Comparison of ENCODE assay signal across 9 cellular contexts in the genomic region with DNA sequence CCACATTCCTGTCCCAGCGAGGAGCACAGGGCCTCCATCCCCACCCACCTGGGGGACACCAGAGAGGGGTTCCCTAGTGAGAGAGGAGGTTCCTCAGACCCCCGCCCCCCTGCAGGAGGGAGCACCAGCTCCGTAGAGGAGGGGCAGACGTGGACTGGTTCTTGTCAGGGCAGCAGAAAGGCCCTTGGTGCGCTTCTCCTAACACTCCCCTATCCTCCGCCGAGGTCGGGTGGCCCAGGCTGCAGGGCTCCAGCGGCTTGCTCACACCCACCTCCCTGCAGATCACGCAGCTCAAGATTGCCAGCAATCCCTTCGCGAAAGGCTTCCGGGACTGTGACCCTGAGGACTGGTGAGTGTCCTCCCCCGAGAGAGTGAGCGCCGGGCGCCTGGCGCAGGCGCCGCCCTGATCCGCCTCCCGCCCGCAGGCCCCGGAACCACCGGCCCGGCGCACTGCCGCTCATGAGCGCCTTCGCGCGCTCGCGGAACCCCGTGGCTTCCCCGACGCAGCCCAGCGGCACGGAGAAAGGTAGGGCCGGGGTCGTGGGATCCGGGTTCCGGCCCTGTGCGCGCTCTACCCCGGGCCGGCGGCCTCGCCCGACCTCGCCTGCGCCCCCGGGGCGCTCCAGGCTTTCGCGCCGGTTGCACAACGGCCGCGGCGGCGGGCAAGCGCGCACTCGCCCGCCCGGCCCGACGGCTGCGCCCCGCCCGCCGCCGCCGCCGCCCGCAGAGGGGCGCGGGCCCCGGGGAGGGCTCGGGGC. TPM values are rescaled to one million over a fixed set of nuclear protein-coding genes. Genes with fewer than 3 reads are reported as not detected.
A peak's percentile ranks its signal among the peaks of the same experiment; 100 is the strongest.
DNase-seq lines count a peak whose midpoint lies in the region; ATAC-seq and TF ChIP-seq lines count a peak whose summit lies in the region.
"Had no signal": no experiment of that assay in that cellular context is flagged by ENCODE, and none has a peak within 500 bp of the region (broad histone marks: within the 10 kb centered on the region; RNA-seq: fewer than 3 reads in every experiment).

No MANE protein-coding gene starts in this region.

- intact Hi-C loops in adrenal gland (cut with DNase I) = no loop called here

- peak overlapping the region; percentile 29 for H4K8ac ChIP-seq in mesenchymal stem cell (ENCODE audit: low read length)

- no peak overlapping the region for H3K23ac ChIP-seq in mesenchymal stem cell (ENCODE audit: low read length in 2 of 2)

- CTCF ChIA-PET in BJ (lab: Yijun Ruan, JAX) = interaction anchor here (0.8 to 1.0 kb wide), 2 partner anchors 9 to 35 kb away, joined by 3 read pairs; no protein-coding TSS in a partner anchor

- ATAC-seq in HG03045 (IDR thresholded peaks at IDR 0.05; ENCODE audit: unreplicated experiment) = no peak
- no peak for ATAC-seq in HG03460 (IDR thresholded peaks at IDR 0.05; ENCODE audit: unreplicated experiment)

- peak overlapping the region in 1 of 2 experiments; percentile 31 for H3K4ac ChIP-seq in mesenchymal stem cell (ENCODE audit: low read depth in 1 of 2, low read length in 2 of 2)

- no peak overlapping the region for H2BK12ac ChIP-seq in mesenchymal stem cell (ENCODE audit: low read length in 2 of 2)

- WGBS in adrenal gland, 4 donors = 3 to 12% (median 5%) methylated on average over 11 to 81 of the region's 81 CpGs; no CpG with 5 or more reads in 1 of the 4 donors
- under 1% methylated on average over 50 of the region's 81 CpGs for WGBS in mesenchymal stem cell

- H2BK120ac ChIP-seq in mesenchymal stem cell (ENCODE audit: low read depth, low read length) = peak overlapping the region; percentile 27

- no peak overlapping the region for H3K14ac ChIP-seq in mesenchymal stem cell (ENCODE audit: low read length in 2 of 2)

- no peak for DNase-seq in BJ (ENCODE audit: low read depth)
- peak in 5 of 7 donors; percentile 39 to 65 (median 50) for DNase-seq in adrenal gland
- DNase-seq in mesenchymal stem cell = peak; percentile 38
- DNase-seq in substantia nigra (lab: John Stamatoyannopoulos, UW) = no peak
- no peak for DNase-seq in SHP77 (lab: John Stamatoyannopoulos, UW)
- DNase-seq: GF-D8 had no signal

- no peak overlapping the region for H4K91ac ChIP-seq in mesenchymal stem cell (ENCODE audit: low read length)

- no peak overlapping the region for H3K18ac ChIP-seq in mesenchymal stem cell (ENCODE audit: low read depth in 1 of 2, low read length in 2 of 2)

- peaks cover 13% of the 10 kb centered on the region for H3K27me3 ChIP-seq in BJ (ENCODE audit: control insufficient read depth, insufficient read depth, low read length)
- H3K27me3 ChIP-seq in HUES48 (ENCODE audit: control insufficient read depth, insufficient read depth, low read length) = peaks cover 99% of the 10 kb centered on the region
- H3K27me3 ChIP-seq in adrenal gland = peaks cover 85% of the 10 kb centered on the region
- peaks cover 80 to 82% of the 10 kb centered on the region in 2 experiments for H3K27me3 ChIP-seq in mesenchymal stem cell (ENCODE audit: control insufficient read depth in 1 of 2, insufficient read depth in 1 of 2, low read length in 2 of 2)

- H3K27ac ChIP-seq in HUES48 (ENCODE audit: low read depth, low read length) (no peak overlapping the region), adrenal gland (no peak overlapping the region), mesenchymal stem cell (ENCODE audit: low read length, poor library complexity, severe bottlenecking) (no peak overlapping the region), substantia nigra (ENCODE audit: low read depth, low read length, poor library complexity, severe bottlenecking) (no peak overlapping the region)

- no peak overlapping the region for H2AFZ ChIP-seq in mesenchymal stem cell (ENCODE audit: low read depth, low read length)

- no peak overlapping the region for H2BK15ac ChIP-seq in mesenchymal stem cell (ENCODE audit: low read depth, poor library complexity, severe bottlenecking)

- no peak for TF ChIP-seq CTCF in BJ (IDR thresholded peaks at IDR 0.05; ENCODE audit: insufficient read depth, low read depth, low read length)
- TF ChIP-seq CTCF in adrenal gland (IDR thresholded peaks at IDR 0.05) = no peak

- H2AK5ac ChIP-seq in mesenchymal stem cell (ENCODE audit: low read length, severe bottlenecking) = no peak overlapping the region

- no peak for TF ChIP-seq POLR2A in adrenal gland (IDR thresholded peaks at IDR 0.05)

- H3K4me3 ChIP-seq in BJ (ENCODE audit: low read depth, low read length) (peak overlapping the region; percentile 11; the same call in 1 of the 2 replicates), HUES48 (ENCODE audit: low read depth, low read length) (peak overlapping the region; percentile 23; the same call in 1 of the 2 replicates), adrenal gland (peak overlapping the region in 1 of 4 donors; percentile 54), mesenchymal stem cell (ENCODE audit: insufficient read depth in 1 of 2, low read depth in 1 of 2, low read length in 2 of 2) (no peak overlapping the region)

- H3K9ac ChIP-seq in HUES48 (ENCODE audit: low read depth, low read length) (no peak overlapping the region), mesenchymal stem cell (ENCODE audit: low read length) (no peak overlapping the region)

- POLR2A ChIA-PET in BJ (lab: Charles Lee) = no interaction called here

- peaks cover 29% of the 10 kb centered on the region for H3K4me1 ChIP-seq in HUES48 (ENCODE audit: control insufficient read depth, insufficient read depth, low read length)
- peaks cover 6 to 11% of the 10 kb centered on the region in 2 donors for H3K4me1 ChIP-seq in adrenal gland (replicated peaks in 1 of 2)
- peaks cover 22% of the 10 kb centered on the region for H3K4me1 ChIP-seq in mesenchymal stem cell (ENCODE audit: control insufficient read depth, insufficient read depth, low read depth, low read length)

- no peak overlapping the region for H2BK5ac ChIP-seq in mesenchymal stem cell (ENCODE audit: low read depth, low read length, poor library complexity, severe bottlenecking)

- H3K79me1 ChIP-seq in mesenchymal stem cell (replicated peaks; ENCODE audit: low read length, poor library complexity, severe bottlenecking) = no peaks in the 10 kb centered on the region

- no peaks in the 10 kb centered on the region for H3K9me3 ChIP-seq in HUES48 (ENCODE audit: control insufficient read depth, insufficient read depth, low read length)
- H3K9me3 ChIP-seq in adrenal gland (replicated peaks in 1 of 3) = no peaks in the 10 kb centered on the region
- no peaks in the 10 kb centered on the region for H3K9me3 ChIP-seq in mesenchymal stem cell (ENCODE audit: control insufficient read depth, low read length)

- no peak overlapping the region for H3K4me2 ChIP-seq in mesenchymal stem cell (ENCODE audit: low read length, poor library complexity, severe bottlenecking)

- no peaks in the 10 kb centered on the region for H3K36me3 ChIP-seq in BJ (ENCODE audit: control insufficient read depth, insufficient read depth, low read length)
- H3K36me3 ChIP-seq in HUES48 (ENCODE audit: control insufficient read depth, insufficient read depth, low read length) = no peaks in the 10 kb centered on the region
- H3K36me3 ChIP-seq in adrenal gland (replicated peaks in 1 of 2) = no peaks in the 10 kb centered on the region
- H3K36me3 ChIP-seq in mesenchymal stem cell (ENCODE audit: control insufficient read depth in 1 of 2, insufficient read depth in 2 of 2, low read depth in 1 of 2, low read length in 2 of 2) = no peaks in the 10 kb centered on the region

RNA-seq across cellular contexts. Expression of gene TBX1, which starts 5.1 kb away (rescaled TPM):
- polyA plus RNA-seq in BJ (2011; rRNA removed) (not detected in 2 replicates), adrenal gland (1 to 10 TPM in 1 of 3 donors, under 1 TPM in 1, not detected in 1; 0.80 to 2.0 TPM)
- not detected in 2 replicates for polyA minus RNA-seq in BJ (2011; rRNA and poly(A)+ RNA removed)
- 10 to 100 TPM in 1 of 8 donors, 1 to 10 TPM in 3, under 1 TPM in 2, not detected in 2; 0.72 to 10.1 (median 1.5) TPM for total RNA-seq in adrenal gland
- polyA plus RNA-seq in mesenchymal stem cell (2013, experiment 1 of 2) = 2.4 TPM
- 2.5 TPM for polyA plus RNA-seq in mesenchymal stem cell (2013, experiment 2 of 2)

RNA-seq across cellular contexts. Expression of gene GP1BB, which starts 42.3 kb away (rescaled TPM):
- polyA plus RNA-seq in BJ (2011; rRNA removed) (1.3 and 4.2 TPM in 2 replicates), adrenal gland (10 to 100 TPM in 2 of 3 donors, not detected in 1; 12.4 to 29.8 TPM)
- polyA minus RNA-seq in BJ (2011; rRNA and poly(A)+ RNA removed) = 0.95 and 1.2 TPM in 2 replicates
- total RNA-seq in adrenal gland = 1 to 10 TPM in 6 of 8 donors, under 1 TPM in 1, not detected in 1; 0.42 to 6.6 (median 4.1) TPM
- polyA plus RNA-seq in mesenchymal stem cell (2013, experiment 1 of 2) = 1.0 TPM
- polyA plus RNA-seq in mesenchymal stem cell (2013, experiment 2 of 2) = 1.2 TPM

RNA-seq across cellular contexts. Expression of gene SEPTIN5, which starts 51.4 kb away (rescaled TPM):
- 21.0 and 38.8 TPM in 2 replicates for polyA plus RNA-seq in BJ (2011; rRNA removed)
- polyA minus RNA-seq in BJ (2011; rRNA and poly(A)+ RNA removed) = 30.5 and 33.7 TPM in 2 replicates
- 10 to 100 TPM in 5 of 8 donors, 1 to 10 TPM in 3; 3.7 to 67.7 (median 12.4) TPM for total RNA-seq in adrenal gland
- 10 to 100 TPM; 10.7 to 73.4 (median 18.8) TPM for polyA plus RNA-seq in adrenal gland
- polyA plus RNA-seq in mesenchymal stem cell (2013, experiment 1 of 2) = 5.7 TPM
- polyA plus RNA-seq in mesenchymal stem cell (2013, experiment 2 of 2) = 6.2 TPM

Comparison
In these comparisons a context has a peak if more than half of its experiments do, and no peak if none do; other contexts are left out.
1. DNase-seq: peak in adrenal gland (5 of 7) and mesenchymal stem cell (single experiment); none in BJ (single experiment), substantia nigra (0 of 49) and SHP77 (0 of 2).
2. H3K4me3 ChIP-seq: peak in BJ (single experiment) and HUES48 (single experiment); none in mesenchymal stem cell (0 of 2).